ENCODE assay signal across 8 cellular contexts in the genomic region with DNA sequence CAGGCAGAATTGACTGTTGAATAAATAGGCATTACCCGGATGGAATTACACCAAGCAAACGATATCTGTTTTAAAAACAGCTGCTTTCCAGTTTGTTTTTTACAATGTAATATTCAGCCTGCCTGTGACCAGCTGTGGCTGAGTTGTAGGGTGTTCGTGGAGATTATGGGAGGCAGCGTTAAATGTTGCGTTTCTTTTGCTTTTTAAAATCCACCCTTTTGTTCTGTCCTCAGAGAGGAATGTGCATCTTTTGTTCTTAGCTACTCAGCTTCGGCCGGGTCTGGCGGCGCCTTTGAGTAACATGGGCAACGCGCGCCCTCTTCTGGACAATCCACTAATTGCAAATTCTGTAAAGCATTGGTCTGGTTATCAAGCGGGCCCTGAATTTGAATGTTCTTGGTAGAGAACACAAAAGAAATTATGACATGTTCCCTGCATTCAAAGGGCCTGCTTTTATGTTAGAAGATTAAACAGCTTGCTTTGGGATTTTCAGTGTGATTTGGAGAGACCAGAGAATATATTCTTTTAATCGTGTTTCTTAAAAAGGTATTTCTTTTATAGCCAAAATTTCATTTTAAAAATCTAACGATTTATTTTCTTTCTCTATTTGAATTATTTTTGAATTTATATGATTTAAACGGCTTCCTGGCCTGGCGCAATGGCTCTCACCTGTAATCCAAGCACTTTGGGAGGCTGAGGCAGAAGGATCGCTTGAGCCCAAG.
DNase-seq lines count a peak whose midpoint lies in the region; ATAC-seq and TF ChIP-seq lines count a peak whose summit lies in the region.

No MANE protein-coding gene starts in this region.

- no peaks in the 10 kb centered on the region for H3K79me2 ChIP-seq in OCI-LY7 (ENCODE audit: insufficient read depth, low read depth, low read length)

- H4K20me1 ChIP-seq in OCI-LY7 (ENCODE audit: insufficient read depth, low read length): no peaks in the 10 kb centered on the region

- H3K4me1 ChIP-seq in OCI-LY7 (ENCODE audit: insufficient read depth, low read length, poor library complexity, severe bottlenecking): no peaks in the 10 kb centered on the region
- H3K4me1 ChIP-seq in esophagus muscularis mucosa: peaks cover 0 to 6% (median 4%) of the 10 kb centered on the region in 4 donors

- TF ChIP-seq POLR2A in esophagus muscularis mucosa (IDR thresholded peaks at IDR 0.05; ENCODE audit: low read depth): no peak

- H3K4me2 ChIP-seq in OCI-LY7 (ENCODE audit: low read length): no peak overlapping the region

- intact Hi-C loops in OCI-LY7 (cut with micrococcal nuclease; ENCODE audit: unreplicated experiment) (loop anchor here (1.0 to 10.0 kb wide), 4 partner anchors 43 to 514 kb away; a partner anchor contains a TSS), esophagus muscularis mucosa (cut with DNase I) (loop anchor here (1.0 to 2.0 kb wide), 2 partner anchors 45 to 283 kb away; no protein-coding TSS in a partner anchor)

- no TSS peak for BruUV-seq in OCI-LY7 (replicated peaks; lab: Mats Ljungman, UMichigan)

- H3K36me3 ChIP-seq in OCI-LY7 (ENCODE audit: insufficient read depth, low read length) (no peaks in the 10 kb centered on the region), esophagus muscularis mucosa (no peaks in the 10 kb centered on the region)

- H3K27ac Mint-ChIP-seq in naive B cell: peak overlapping the region in 1 of 6 donors; percentile 27

- no peak overlapping the region for H3K4me3 ChIP-seq in Jurkat, Clone E6-1 (ENCODE audit: low read length)
- no peak overlapping the region for H3K4me3 ChIP-seq in OCI-LY7 (ENCODE audit: low read depth, low read length, poor library complexity, severe bottlenecking)
- H3K4me3 ChIP-seq in esophagus muscularis mucosa: peak overlapping the region in 1 of 4 donors; percentile 5

- H3K27me3 ChIP-seq in esophagus muscularis mucosa: no peaks in the 10 kb centered on the region

- no peaks in the 10 kb centered on the region for H3K36me3 Mint-ChIP-seq in naive B cell

- no peak for TF ChIP-seq EP300 in esophagus muscularis mucosa (IDR thresholded peaks at IDR 0.05)

- no peaks in the 10 kb centered on the region for H3K9me2 ChIP-seq in OCI-LY7 (ENCODE audit: insufficient read depth, low read length)

- H3K9me3 ChIP-seq in OCI-LY7 (ENCODE audit: low read length): no peaks in the 10 kb centered on the region
- no peaks in the 10 kb centered on the region for H3K9me3 ChIP-seq in esophagus muscularis mucosa

- H2AFZ ChIP-seq in OCI-LY7 (ENCODE audit: low read length): peak overlapping the region; percentile 16; the same call in 1 of the 2 replicates

- H3K27ac ChIP-seq in OCI-LY7 (ENCODE audit: low read depth, low read length, poor library complexity, severe bottlenecking) (no peak overlapping the region), esophagus muscularis mucosa (replicated peaks in 1 of 4) (no peak overlapping the region)

- H3K27me3 Mint-ChIP-seq in naive B cell: peaks cover 0 to 6% (median 4%) of the 10 kb centered on the region in 3 donors

- 23% methylated on average over 18 of the region's 18 CpGs for WGBS in esophagus muscularis mucosa

- no peak overlapping the region for H3K4me3 Mint-ChIP-seq in naive B cell

- H3K9me3 Mint-ChIP-seq in naive B cell: peaks cover 0 to 2% (median 0%) of the 10 kb centered on the region in 7 donors

- TF ChIP-seq CTCF in OCI-LY7 (conservative IDR thresholded peaks at IDR 0.05; ENCODE audit: low read length) (peak; percentile 98), esophagus muscularis mucosa (IDR thresholded peaks at IDR 0.05) (peak; percentile 80 to 90 (median 88))

- DNase-seq in AML-193 (lab: John Stamatoyannopoulos, UW): peak; percentile 72 to 77
- peak; percentile 79 for DNase-seq in Jurkat, Clone E6-1 (ENCODE audit: low read depth, low spot score)
- peak; percentile 84 for DNase-seq in OCI-LY7 (ENCODE audit: low spot score)
- DNase-seq in activated T-cell treated with anti-CD3 and anti-CD28 coated beads for 48 hours (ENCODE audit: low read depth): peak; percentile 72
- peak; percentile 97 for DNase-seq in esophagus muscularis mucosa (ENCODE audit: extremely low spot score)
- DNase-seq in naive B cell: peak; percentile 78
- peak; percentile 63 to 74 for DNase-seq in stimulated activated CD8-positive, alpha-beta memory T cell treated with anti-CD3 and anti-CD28 coated beads, Interleukin-7, amount 100 ng/mL, for 4 hours (ENCODE audit: low read depth in 2 of 2)

- CTCF ChIA-PET in OCI-LY7 (lab: Charles Lee; ENCODE audit: unreplicated experiment): interaction anchor here (0.6 to 3.0 kb wide), 4 partner anchors 42 to 515 kb away, joined by 3 to 15 read pairs (median 6); a partner anchor contains a TSS

- H3K4me1 Mint-ChIP-seq in naive B cell: peaks cover 0 to 5% (median 4%) of the 10 kb centered on the region in 3 donors

- ATAC-seq in GM19397 (IDR thresholded peaks at IDR 0.05; ENCODE audit: unreplicated experiment) (peak; percentile 66), naive B cell (ENCODE audit: low read depth in 2 of 2) (peak; percentile 82 to 96)

- POLR2A ChIA-PET in OCI-LY7 (lab: Charles Lee): interaction anchor here (0.5 to 0.8 kb wide), 6 partner anchors 39 to 1100 kb away, joined by 3 to 4 read pairs (median 3); no protein-coding TSS in a partner anchor
